In the genomic region with DNA sequence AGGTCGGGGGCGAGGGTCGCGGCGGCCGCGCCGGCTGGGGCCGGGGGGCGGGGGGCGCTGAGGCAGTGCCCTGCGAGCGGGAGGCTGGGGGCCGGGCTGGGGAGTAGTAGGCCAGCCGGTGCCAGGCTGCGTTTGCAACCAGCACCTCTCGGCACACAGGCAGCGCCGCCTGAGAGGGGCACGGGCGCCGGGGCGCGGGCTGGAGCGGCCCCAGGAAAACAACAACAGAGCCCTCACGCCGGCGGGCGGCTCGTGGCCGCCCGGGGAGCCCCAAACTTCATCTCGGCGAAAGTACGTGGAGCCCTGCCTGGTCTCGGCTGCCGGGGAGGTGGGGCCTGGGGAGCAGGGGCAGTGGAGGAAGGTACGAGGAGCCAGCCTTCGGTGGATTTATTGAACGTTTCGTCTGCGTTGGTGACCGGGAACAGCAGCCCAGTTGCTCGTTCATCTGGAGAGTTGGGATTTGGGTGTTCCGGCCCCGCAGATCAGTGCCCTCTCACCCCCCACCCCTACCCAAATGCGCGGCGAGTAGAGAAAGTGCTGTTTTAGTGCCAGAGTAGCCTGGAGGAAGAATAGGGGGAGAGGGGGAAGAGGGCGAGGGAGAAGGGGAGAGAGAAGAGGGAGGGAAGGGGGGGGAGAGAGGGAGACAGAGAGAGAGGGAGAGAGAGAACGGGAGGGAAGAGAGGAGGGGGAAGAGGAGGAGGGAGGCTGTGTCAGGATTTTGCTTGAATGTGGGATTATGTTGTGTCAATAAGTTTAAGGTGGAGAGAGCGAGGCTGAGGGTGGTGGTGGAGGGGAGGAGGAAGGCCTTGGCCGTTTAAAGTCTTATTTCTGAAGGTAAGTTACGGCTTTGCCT, we compare ENCODE assay signal across 8 cellular contexts. TPM values are rescaled to one million over a fixed set of nuclear protein-coding genes. Genes with fewer than 3 reads are reported as not detected.
DNase-seq lines count a peak whose midpoint lies in the region; ATAC-seq and TF ChIP-seq lines count a peak whose summit lies in the region.

No MANE protein-coding gene starts in this region.

- H4K20me1 ChIP-seq in OCI-LY7 (ENCODE audit: insufficient read depth, low read length) = 0 out of 2 replicates have a peak, but pooled peaks cover 8% of the 10 kb centered on the region

- no TSS peak for BruUV-seq in OCI-LY7 (replicated peaks; lab: Mats Ljungman, UMichigan)

- H3K36me3 Mint-ChIP-seq in activated T-cell treated with anti-CD3 and anti-CD28 coated beads, Interleukin-2, amount 50 U/mL, for 72 hours (ENCODE audit: insufficient read depth in 2 of 2) = peaks cover 11 to 14% of the 10 kb centered on the region in 2 donors

- H3K9me3 Mint-ChIP-seq in activated T-cell treated with anti-CD3 and anti-CD28 coated beads, Interleukin-2, amount 50 U/mL, for 72 hours = no peaks in the 10 kb centered on the region

- H3K27me3 ChIP-seq in BJ (ENCODE audit: control insufficient read depth, insufficient read depth, low read length) (no peaks in the 10 kb centered on the region; the same call in 1 of the 2 replicates), muscle layer of duodenum (ENCODE audit: low read depth, low read length) (no peaks in the 10 kb centered on the region), stomach smooth muscle (ENCODE audit: control insufficient read depth in 1 of 2, insufficient read depth in 2 of 2, low read length in 2 of 2) (no peaks in the 10 kb centered on the region)

- H3K9me2 ChIP-seq in OCI-LY7 (ENCODE audit: insufficient read depth, low read length) = no peaks in the 10 kb centered on the region

- H3K79me2 ChIP-seq in OCI-LY7 (ENCODE audit: insufficient read depth, low read depth, low read length) = peaks cover 45% of the 10 kb centered on the region

- H3K9me3 ChIP-seq in OCI-LY7 (ENCODE audit: low read length) (no peaks in the 10 kb centered on the region), muscle layer of duodenum (ENCODE audit: control insufficient read depth in 1 of 2, low read length in 2 of 2) (no peaks in the 10 kb centered on the region), stomach smooth muscle (ENCODE audit: control insufficient read depth in 2 of 2, low read length in 2 of 2) (no peaks in the 10 kb centered on the region)

- H3K4me1 Mint-ChIP-seq in activated T-cell treated with anti-CD3 and anti-CD28 coated beads, Interleukin-2, amount 50 U/mL, for 72 hours (ENCODE audit: low read depth) = peaks cover 33% of the 10 kb centered on the region

- peak overlapping the region; percentile 98 for H3K4me2 ChIP-seq in OCI-LY7 (ENCODE audit: low read length)

- H3K4me3 ChIP-seq in BJ (ENCODE audit: low read depth, low read length) (peak overlapping the region; percentile 90), OCI-LY7 (ENCODE audit: low read depth, low read length, poor library complexity, severe bottlenecking) (peak overlapping the region; percentile 89), muscle layer of duodenum (ENCODE audit: low read depth in 1 of 2, low read length in 2 of 2) (peak overlapping the region; percentile 91 to 96), stomach smooth muscle (ENCODE audit: low read length in 2 of 2) (peak overlapping the region; percentile 87 to 97)

- no peaks in the 10 kb centered on the region for H3K36me3 ChIP-seq in BJ (ENCODE audit: control insufficient read depth, insufficient read depth, low read length)
- H3K36me3 ChIP-seq in OCI-LY7 (ENCODE audit: insufficient read depth, low read length) = peaks cover 24% of the 10 kb centered on the region; the same call in 1 of the 2 replicates
- H3K36me3 ChIP-seq in muscle layer of duodenum (ENCODE audit: control insufficient read depth in 1 of 2, insufficient read depth in 2 of 2, low read length in 2 of 2) = no peaks in the 10 kb centered on the region
- no peaks in the 10 kb centered on the region for H3K36me3 ChIP-seq in stomach smooth muscle (ENCODE audit: control insufficient read depth in 2 of 2, insufficient read depth in 2 of 2, low read length in 2 of 2)

- intact Hi-C loops in OCI-LY7 (cut with micrococcal nuclease; ENCODE audit: unreplicated experiment) = loop anchor here (5.0 to 10.0 kb wide), 7 partner anchors 74 to 1266 kb away; partner anchors contain the start of gene IFT57

- H3K27ac ChIP-seq in OCI-LY7 (ENCODE audit: low read depth, low read length, poor library complexity, severe bottlenecking) = peak overlapping the region; percentile 82
- H3K27ac ChIP-seq in muscle layer of duodenum (ENCODE audit: low read length) = peak overlapping the region; percentile 94
- H3K27ac ChIP-seq in stomach smooth muscle (ENCODE audit: low read length) = peak overlapping the region; percentile 88

- peak overlapping the region; percentile 99 for H2AFZ ChIP-seq in OCI-LY7 (ENCODE audit: low read length)

- no peak for DNase-seq in BJ (ENCODE audit: low read depth)
- DNase-seq in OCI-LY7 (ENCODE audit: low spot score) = peak; percentile 67
- DNase-seq in activated T-cell treated with anti-CD3 and anti-CD28 coated beads, Interleukin-2, amount 50 U/mL, for 72 hours = peak; percentile 61 to 62
- DNase-seq in fibroblast of gingiva (ENCODE audit: low read depth) = peak; percentile 75

- H3K27me3 Mint-ChIP-seq in activated T-cell treated with anti-CD3 and anti-CD28 coated beads, Interleukin-2, amount 50 U/mL, for 72 hours (ENCODE audit: low read depth) = no peaks in the 10 kb centered on the region

- CTCF ChIA-PET in BJ (lab: Yijun Ruan, JAX) = interaction anchor here (0.7 kb wide), 1 partner anchor 954 kb away, joined by 4 read pairs; no protein-coding TSS in a partner anchor
- CTCF ChIA-PET in OCI-LY7 (lab: Charles Lee; ENCODE audit: unreplicated experiment) = no interaction called here

- H3K9ac ChIP-seq in stomach smooth muscle (ENCODE audit: low read length in 2 of 2) = peak overlapping the region; percentile 88 to 94

- peak overlapping the region; percentile 99 for H3K27ac Mint-ChIP-seq in activated T-cell treated with anti-CD3 and anti-CD28 coated beads, Interleukin-2, amount 50 U/mL, for 72 hours

- H3K4me1 ChIP-seq in OCI-LY7 (ENCODE audit: insufficient read depth, low read length, poor library complexity, severe bottlenecking) (peaks cover 48% of the 10 kb centered on the region), muscle layer of duodenum (ENCODE audit: control insufficient read depth in 1 of 2, insufficient read depth in 2 of 2, low read length in 2 of 2) (peaks cover 10 to 14% of the 10 kb centered on the region in 2 donors), stomach smooth muscle (ENCODE audit: control insufficient read depth, insufficient read depth, low read length) (peaks cover 13% of the 10 kb centered on the region)

- TF ChIP-seq CTCF in BJ (IDR thresholded peaks at IDR 0.05; ENCODE audit: insufficient read depth, low read depth, low read length) (no peak), OCI-LY7 (conservative IDR thresholded peaks at IDR 0.05; ENCODE audit: low read length) (no peak)

- ATAC-seq in GM19035 (IDR thresholded peaks at IDR 0.05; ENCODE audit: unreplicated experiment) (peak; percentile 28), HG03196 (IDR thresholded peaks at IDR 0.05; ENCODE audit: unreplicated experiment) (peak; percentile 20)
- ATAC-seq in activated T-cell treated with anti-CD3 and anti-CD28 coated beads, Interleukin-2, amount 50 U/mL, for 72 hours (replicated peaks in 1 of 2) = peak; percentile 51 to 57

- H3K4me3 Mint-ChIP-seq in activated T-cell treated with anti-CD3 and anti-CD28 coated beads, Interleukin-2, amount 50 U/mL, for 72 hours = peak overlapping the region; percentile 95 to 99

- POLR2A ChIA-PET in BJ (lab: Charles Lee) (interaction anchor here (0.6 kb wide), 1 partner anchor 94 kb away, joined by 3 read pairs; no protein-coding TSS in a partner anchor), OCI-LY7 (lab: Charles Lee) (interaction anchor here (0.6 to 2.6 kb wide), 6 partner anchors 12 to 701 kb away, joined by 3 to 7 read pairs (median 4); no protein-coding TSS in a partner anchor)

RNA-seq across cellular contexts. Expression of gene BBX, which starts 0.8 kb away (rescaled TPM):
- polyA plus RNA-seq in BJ (2011; rRNA removed) = 45.0 and 47.6 TPM in 2 replicates
- 65.7 and 86.6 TPM in 2 replicates for polyA minus RNA-seq in BJ (2011; rRNA and poly(A)+ RNA removed)
- 20.2 and 27.0 TPM in 2 replicates for total RNA-seq in OCI-LY7 (2014; rRNA removed; shearing (Covaris generic))
- 49.8 and 56.0 TPM in 2 replicates for total RNA-seq in OCI-LY7 (2022)
- 10 to 100 TPM; 65.0 to 65.1 TPM for total RNA-seq in activated T-cell treated with anti-CD3 and anti-CD28 coated beads, Interleukin-2, amount 50 U/mL, for 72 hours
